ENCODE assay signal across 28 cellular contexts in the genomic region with DNA sequence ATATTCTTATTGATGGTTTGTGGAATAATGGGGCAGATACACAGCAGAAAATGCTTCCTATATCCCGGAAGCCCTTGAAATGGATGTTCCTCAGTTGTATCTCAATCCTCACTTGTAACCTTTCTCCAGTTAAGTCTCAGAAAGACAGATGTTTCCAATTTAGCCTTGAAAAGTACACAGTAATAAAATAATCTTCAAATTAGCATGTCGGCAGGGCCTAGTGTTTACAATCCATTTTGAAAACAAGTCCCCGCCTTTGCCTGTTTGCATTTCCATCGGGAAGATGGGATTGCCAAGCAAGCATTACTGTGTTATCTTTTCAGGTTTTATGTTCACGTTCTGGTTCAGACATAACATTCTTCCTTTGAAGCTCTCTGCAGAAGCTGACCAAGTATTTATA.
"Had no signal": no experiment of that assay in that cellular context is flagged by ENCODE, and none has a peak within 500 bp of the region (broad histone marks: within the 10 kb centered on the region; RNA-seq: fewer than 3 reads in every experiment).

No MANE protein-coding gene starts in this region.

- H3K27ac ChIP-seq: ascending aorta, cardiac muscle cell, coronary artery, dorsolateral prefrontal cortex, heart right ventricle, neutrophil, ovary, right lobe of liver, uterus, WERI-Rb-1 had no signal

- H3K4me1 ChIP-seq: ascending aorta, heart right ventricle, right lobe of liver, uterus had no signal

- ATAC-seq: activated CD4-positive, CD25-positive, alpha-beta regulatory T cell treated with anti-CD3 and anti-CD28 coated beads, Interleukin-2, amount 50 U/mL, for 24 hours; heart right ventricle; left ventricle myocardium superior; right lobe of liver; stimulated activated naive CD8-positive, alpha-beta T cell treated with anti-CD3 and anti-CD28 coated beads, Interleukin-15, amount 100 ng/mL, for 72 hours had no signal

- DNase-seq: activated CD4-positive, alpha-beta T cell treated with anti-CD3 and anti-CD28 coated beads for 48 hours; activated CD4-positive, alpha-beta T cell treated with anti-CD3 and anti-CD28 coated beads, Interleukin-2, amount 50 U/mL, for 48 hours; activated CD8-positive, alpha-beta memory T cell treated with anti-CD3 and anti-CD28 coated beads for 24 hours; activated effector memory CD4-positive, alpha-beta T cell treated with Interleukin-2 at 50 U/mL for 16 hours; activated naive CD4-positive, alpha-beta T cell treated with anti-CD3 and anti-CD28 coated beads for 36 hours; activated naive CD8-positive, alpha-beta T cell treated with anti-CD3 and anti-CD28 coated beads for 36 hours; cerebellar nuclear complex; dorsolateral prefrontal cortex; effector memory CD4-positive, alpha-beta T cell; erythroblast; foreskin melanocyte; heart right ventricle; left ventricle myocardium superior; nephron progenitor cell; ovary; right lobe of liver; stimulated activated CD4-positive, alpha-beta T cell treated with anti-CD3 and anti-CD28 coated beads, Interleukin-4, amount 100 ng/mL, for 4 hours; stimulated activated CD8-positive, alpha-beta memory T cell treated with anti-CD3 and anti-CD28 coated beads, Interleukin-4, amount 100 ng/mL, for 48 hours; stimulated activated naive CD8-positive, alpha-beta T cell treated with anti-CD3 and anti-CD28 coated beads, Interleukin-15, amount 100 ng/mL, for 72 hours; substantia nigra; uterus; WERI-Rb-1 had no signal

- H3K9me3 ChIP-seq: ascending aorta, heart right ventricle, neutrophil, ovary, right lobe of liver, uterus had no signal

- H3K27me3 ChIP-seq: ascending aorta, cardiac muscle cell, ovary, right lobe of liver, uterus had no signal

- H3K4me3 ChIP-seq: ascending aorta, cardiac muscle cell, coronary artery, dorsolateral prefrontal cortex, heart right ventricle, ovary, right lobe of liver, skin epidermis, uterus had no signal

- H3K36me3 ChIP-seq: ascending aorta, cardiac muscle cell, heart right ventricle, neutrophil, ovary, right lobe of liver, uterus, WERI-Rb-1 had no signal
